10 cellular contexts compared by ENCODE assay signal in the genomic region with DNA sequence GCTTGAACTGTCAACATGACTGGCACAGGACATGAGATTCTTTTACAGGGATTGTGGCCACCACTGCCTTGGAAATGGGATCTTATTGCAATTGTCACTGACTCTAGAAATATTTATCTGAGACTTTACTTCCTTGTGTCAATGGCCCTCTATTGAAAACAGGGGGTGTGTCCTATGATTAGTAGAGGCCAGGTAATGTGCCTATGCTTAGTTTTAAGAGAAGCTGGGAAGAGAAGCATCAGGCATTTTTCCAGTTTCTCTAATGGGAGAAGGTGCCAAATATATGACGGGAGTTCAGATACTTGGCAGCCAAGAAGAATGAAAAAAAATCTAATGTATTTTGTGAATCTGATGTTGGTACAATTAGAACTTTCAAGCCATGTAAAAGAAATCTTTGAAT.
"Had no signal": no experiment of that assay in that cellular context is flagged by ENCODE, and none has a peak within 500 bp of the region (broad histone marks: within the 10 kb centered on the region; RNA-seq: fewer than 3 reads in every experiment).

No MANE protein-coding gene starts in this region.

- H3K36me3 ChIP-seq: HAP-1 had no signal

- ATAC-seq: HCT116, HepG2 had no signal

- H3K27ac ChIP-seq: GM23248, HL-60, KMS-11 had no signal

- H3K4me3 ChIP-seq: GM23248, HAP-1 had no signal

- H3K9me3 ChIP-seq: HAP-1 had no signal

- DNase-seq: GM23248, GOT3, H7, HFFc6, KBM-7 had no signal

- FAIRE-seq: HepG2 had no signal
